ENCODE assay signal across 1 cellular context in genomic region chr5:135629666-135630065, GRCh38.
TF ChIP-seq lines count a peak whose summit lies in the region.

No MANE protein-coding gene starts in this region.

TF ChIP-seq in WTC11, 78 proteins besides CTCF, POLR2A, EP300 and RAD21 (continued from another document):
- TF ChIP-seq STAT6 (CRISPR knock-in tag; conservative IDR thresholded peaks at IDR 0.05; ENCODE audit: low read depth) (no peak), E2F4 (CRISPR knock-in tag; IDR thresholded peaks at IDR 0.05; ENCODE audit: borderline replicate concordance, low read depth) (no peak), CREB1 (CRISPR knock-in tag; IDR thresholded peaks at IDR 0.05) (no peak), MLX (CRISPR knock-in tag; IDR thresholded peaks at IDR 0.05) (no peak), ZNF219 (CRISPR knock-in tag; IDR thresholded peaks at IDR 0.05; ENCODE audit: borderline replicate concordance) (no peak), TEAD1 (CRISPR knock-in tag; IDR thresholded peaks at IDR 0.05) (no peak)
